Comparison of ENCODE assay signal across 8 cellular contexts in the genomic region with DNA sequence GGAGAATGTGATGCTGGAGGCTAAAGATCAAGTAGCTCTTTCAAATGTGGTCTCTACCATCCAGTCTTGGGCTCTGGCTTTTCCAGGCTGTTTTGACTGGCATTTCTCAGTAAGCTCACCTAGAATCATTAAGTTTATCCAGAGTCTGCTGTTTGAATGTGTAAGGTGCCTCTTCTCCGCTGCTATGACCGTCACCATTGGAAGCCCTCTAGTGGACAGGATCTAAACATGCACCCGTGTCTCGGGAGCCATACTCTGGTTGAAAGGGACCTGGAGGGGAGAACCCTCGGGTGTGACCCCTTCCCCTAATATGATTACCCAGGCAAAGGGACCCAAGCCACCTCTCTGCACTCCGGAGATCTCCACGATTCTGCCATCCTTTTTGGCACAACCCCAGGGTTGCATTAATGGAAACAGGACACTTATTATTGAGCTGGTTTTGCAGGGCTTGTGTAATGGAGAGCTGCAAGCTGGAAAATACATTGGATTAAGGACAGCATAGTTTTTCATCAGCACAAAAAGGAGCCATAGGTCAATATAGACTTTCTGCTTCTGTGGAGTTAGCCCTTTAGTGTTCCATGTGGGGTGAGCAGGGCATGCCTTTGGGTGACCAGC.
DNase-seq lines count a peak whose midpoint lies in the region; ATAC-seq and TF ChIP-seq lines count a peak whose summit lies in the region.

No MANE protein-coding gene starts in this region.

- peaks cover 11% of the 10 kb centered on the region for H3K27me3 Mint-ChIP-seq in neural progenitor cell (ENCODE audit: insufficient read depth, low read depth)
- H3K27me3 Mint-ChIP-seq in activated T-helper 1 cell treated with anti-CD3 and anti-CD28 coated beads, Interleukin-12 subunit alpha, Interleukin-12 subunit beta, Interleukin-2, Interleukin-4 antibody, amounts not matched to agents 30 ng/mL and 10 ng/mL and 1 ng/mL, durations not matched to agents 14 hours and 24 hours and 36 hours (ENCODE audit: insufficient read depth): no peaks in the 10 kb centered on the region

- no peaks in the 10 kb centered on the region for H3K79me2 ChIP-seq in neural progenitor cell (ENCODE audit: low read depth)

- H3K27me3 ChIP-seq in esophagus squamous epithelium (peaks cover 0 to 13% (median 0%) of the 10 kb centered on the region in 4 donors), neural progenitor cell (no peaks in the 10 kb centered on the region)

- H3K4me3 Mint-ChIP-seq in neural progenitor cell: no peak overlapping the region
- no peak overlapping the region for H3K4me3 Mint-ChIP-seq in activated T-helper 1 cell treated with anti-CD3 and anti-CD28 coated beads, Interleukin-12 subunit alpha, Interleukin-12 subunit beta, Interleukin-2, Interleukin-4 antibody, amounts not matched to agents 30 ng/mL and 10 ng/mL and 1 ng/mL, durations not matched to agents 14 hours and 24 hours and 36 hours

- TF ChIP-seq CTCF in esophagus squamous epithelium (IDR thresholded peaks at IDR 0.05) (peak; percentile 35 to 63 (median 56)), neural progenitor cell (IDR thresholded peaks at IDR 0.05) (peak; percentile 84)

- no peak overlapping the region for H3K4me2 ChIP-seq in neural progenitor cell

- H3K9me3 Mint-ChIP-seq in neural progenitor cell: peaks cover under 1% of the 10 kb centered on the region
- peaks cover 6% of the 10 kb centered on the region for H3K9me3 Mint-ChIP-seq in activated T-helper 1 cell treated with anti-CD3 and anti-CD28 coated beads, Interleukin-12 subunit alpha, Interleukin-12 subunit beta, Interleukin-2, Interleukin-4 antibody, amounts not matched to agents 30 ng/mL and 10 ng/mL and 1 ng/mL, durations not matched to agents 14 hours and 24 hours and 36 hours

- H3K4me3 ChIP-seq in esophagus squamous epithelium (no peak overlapping the region), neural progenitor cell (no peak overlapping the region)

- H3F3A ChIP-seq in neural progenitor cell (ENCODE audit: low read depth): no peaks in the 10 kb centered on the region

- no peak overlapping the region for H2AFZ ChIP-seq in neural progenitor cell (replicated peaks)

- no peaks in the 10 kb centered on the region for H4K20me1 ChIP-seq in neural progenitor cell (ENCODE audit: low read depth)

- H3K4me1 Mint-ChIP-seq in neural progenitor cell: peaks cover 4% of the 10 kb centered on the region
- H3K4me1 Mint-ChIP-seq in activated T-helper 1 cell treated with anti-CD3 and anti-CD28 coated beads, Interleukin-12 subunit alpha, Interleukin-12 subunit beta, Interleukin-2, Interleukin-4 antibody, amounts not matched to agents 30 ng/mL and 10 ng/mL and 1 ng/mL, durations not matched to agents 14 hours and 24 hours and 36 hours (ENCODE audit: low read depth): no peaks in the 10 kb centered on the region

- no peak overlapping the region for H3K9ac ChIP-seq in neural progenitor cell

- ATAC-seq in GM19043 (IDR thresholded peaks at IDR 0.05; ENCODE audit: low read depth, unreplicated experiment) (peak; percentile 55), GM19397 (IDR thresholded peaks at IDR 0.05; ENCODE audit: unreplicated experiment) (no peak), HG02981 (IDR thresholded peaks at IDR 0.05; ENCODE audit: unreplicated experiment) (no peak)

- no peak for TF ChIP-seq POLR2A in esophagus squamous epithelium (IDR thresholded peaks at IDR 0.05)

- H3K36me3 ChIP-seq in esophagus squamous epithelium (no peaks in the 10 kb centered on the region), neural progenitor cell (no peaks in the 10 kb centered on the region)

- 6 to 10% methylated on average over 5 to 7 of the region's 7 CpGs for WGBS in esophagus squamous epithelium, 2 donors

- H3K9me3 ChIP-seq in esophagus squamous epithelium (no peaks in the 10 kb centered on the region), neural progenitor cell (ENCODE audit: low read depth) (no peaks in the 10 kb centered on the region)

- H3K4me1 ChIP-seq in esophagus squamous epithelium (no peaks in the 10 kb centered on the region), neural progenitor cell (no peaks in the 10 kb centered on the region)

- H3K27ac Mint-ChIP-seq in neural progenitor cell: no peak overlapping the region
- no peak overlapping the region for H3K27ac Mint-ChIP-seq in activated T-helper 1 cell treated with anti-CD3 and anti-CD28 coated beads, Interleukin-12 subunit alpha, Interleukin-12 subunit beta, Interleukin-2, Interleukin-4 antibody, amounts not matched to agents 30 ng/mL and 10 ng/mL and 1 ng/mL, durations not matched to agents 14 hours and 24 hours and 36 hours

- H3K36me3 Mint-ChIP-seq in neural progenitor cell: no peaks in the 10 kb centered on the region
- H3K36me3 Mint-ChIP-seq in activated T-helper 1 cell treated with anti-CD3 and anti-CD28 coated beads, Interleukin-12 subunit alpha, Interleukin-12 subunit beta, Interleukin-2, Interleukin-4 antibody, amounts not matched to agents 30 ng/mL and 10 ng/mL and 1 ng/mL, durations not matched to agents 14 hours and 24 hours and 36 hours (ENCODE audit: low read depth): no peaks in the 10 kb centered on the region

- H3K27ac ChIP-seq in esophagus squamous epithelium (no peak overlapping the region), neural progenitor cell (no peak overlapping the region)

- DNase-seq in COLO668 (lab: John Stamatoyannopoulos, UW; ENCODE audit: unreplicated experiment): peak; percentile 13
- DNase-seq in RPMI7951 (ENCODE audit: low read depth): peak; percentile 1
- DNase-seq in esophagus squamous epithelium (lab: John Stamatoyannopoulos, UW): no peak
- DNase-seq in neural progenitor cell (ENCODE audit: low spot score): peak; percentile 67
- no peak for DNase-seq in activated T-helper 1 cell treated with anti-CD3 and anti-CD28 coated beads, Interleukin-12 subunit alpha, Interleukin-12 subunit beta, Interleukin-2, Interleukin-4 antibody, amounts not matched to agents 30 ng/mL and 10 ng/mL and 1 ng/mL, durations not matched to agents 14 hours and 24 hours and 36 hours (ENCODE audit: low spot score)

- intact Hi-C loops in esophagus squamous epithelium (cut with DNase I): no loop called here
- intact Hi-C loops in activated T-helper 1 cell treated with anti-CD3 and anti-CD28 coated beads, Interleukin-12 subunit alpha, Interleukin-12 subunit beta, Interleukin-2, Interleukin-4 antibody, amounts not matched to agents 30 ng/mL and 10 ng/mL and 1 ng/mL, durations not matched to agents 14 hours and 24 hours and 36 hours (cut with micrococcal nuclease): no loop called here

Comparison
In these comparisons a context has a peak if more than half of its experiments do, and no peak if none do; other contexts are left out.
1. DNase-seq: peak in COLO668 (single experiment), RPMI7951 (single experiment) and neural progenitor cell (single experiment); none in esophagus squamous epithelium (single experiment) and activated T-helper 1 cell treated with anti-CD3 and anti-CD28 coated beads, Interleukin-12 subunit alpha, Interleukin-12 subunit beta, Interleukin-2, Interleukin-4 antibody, amounts not matched to agents 30 ng/mL and 10 ng/mL and 1 ng/mL, durations not matched to agents 14 hours and 24 hours and 36 hours (single experiment).